13 cellular contexts compared by ENCODE assay signal in the genomic region with DNA sequence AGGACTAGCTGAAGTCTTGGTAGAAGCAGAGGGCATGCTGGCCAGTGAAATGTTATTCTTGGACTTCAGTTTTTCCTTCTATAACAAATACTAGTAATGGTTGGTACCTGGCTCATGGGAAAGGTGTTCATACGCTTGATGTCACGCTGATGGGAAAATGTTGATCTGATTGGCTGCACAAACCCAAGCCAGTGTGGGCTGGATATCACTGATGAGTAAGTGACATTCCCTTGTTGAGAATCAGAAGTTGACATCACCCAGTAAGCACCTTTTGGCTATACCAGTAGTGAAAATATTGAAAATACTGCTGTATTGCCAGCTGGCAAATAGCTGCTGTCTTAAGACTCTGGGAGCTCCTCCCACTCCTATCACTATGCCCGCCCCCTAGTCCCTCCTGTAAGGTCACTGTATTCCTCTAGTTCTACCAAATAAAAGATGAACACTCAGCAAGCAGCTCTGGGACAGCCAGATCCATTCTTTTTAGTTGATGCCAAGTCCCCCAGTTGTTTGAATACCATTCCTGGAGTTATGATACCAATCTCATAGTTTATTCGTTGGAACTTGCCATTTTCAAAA.
DNase-seq lines count a peak whose midpoint lies in the region; TF ChIP-seq lines count a peak whose summit lies in the region.
"Had no signal": no experiment of that assay in that cellular context is flagged by ENCODE, and none has a peak within 500 bp of the region (broad histone marks: within the 10 kb centered on the region; RNA-seq: fewer than 3 reads in every experiment).

No MANE protein-coding gene starts in this region.

- no peak for TF ChIP-seq CTCF in epithelial cell of esophagus (IDR thresholded peaks at IDR 0.05; ENCODE audit: insufficient read depth, low read depth, low read length, missing control alignments)
- no peak for TF ChIP-seq CTCF in right atrium auricular region (IDR thresholded peaks at IDR 0.05)

- DNase-seq in NAMALWA (ENCODE audit: low spot score), result peak; percentile 4
- peak; percentile 8 for DNase-seq in epithelial cell of esophagus (ENCODE audit: low read depth)
- DNase-seq in iPS-NIHi7 (ENCODE audit: extremely low spot score), result peak; percentile 20
- DNase-seq in activated T-cell treated with anti-CD3 and anti-CD28 coated beads, Interleukin-2, amount 50 U/mL, for 1 hour, result no peak
- no peak for DNase-seq in right atrium auricular region (ENCODE audit: low spot score)
- no peak for DNase-seq in COLO668 (lab: John Stamatoyannopoulos, UW; ENCODE audit: unreplicated experiment)
- no peak for DNase-seq in C1 segment of cervical spinal cord (lab: John Stamatoyannopoulos, UW)
- DNase-seq: Calu3; CD4-positive, CD25-positive, alpha-beta regulatory T cell; DMS 273 treated with DMSO at 0.1 percent for 48 hours had no signal

- no peak overlapping the region for H3K4me3 ChIP-seq in epithelial cell of esophagus (ENCODE audit: low read length)
- no peak overlapping the region for H3K4me3 ChIP-seq in right atrium auricular region
- H3K4me3 ChIP-seq: A549, BLaER1 had no signal

- H3K27me3 ChIP-seq in right atrium auricular region, result no peaks in the 10 kb centered on the region
- H3K27me3 ChIP-seq: BLaER1 had no signal

- no peak overlapping the region for H3K27ac ChIP-seq in right atrium auricular region
- H3K27ac ChIP-seq: A549, BLaER1, HL-60 had no signal

- no peaks in the 10 kb centered on the region for H3K9me3 ChIP-seq in right atrium auricular region
- H3K9me3 ChIP-seq: A549, BLaER1 had no signal

- no peaks in the 10 kb centered on the region for H3K36me3 ChIP-seq in right atrium auricular region
- H3K36me3 ChIP-seq: BLaER1 had no signal

- no peaks in the 10 kb centered on the region for H3K4me1 ChIP-seq in right atrium auricular region
- H3K4me1 ChIP-seq: A549, BLaER1 had no signal

Comparison
In these comparisons a context has a peak if more than half of its experiments do, and no peak if none do; other contexts are left out.
1. DNase-seq: peak in NAMALWA (single experiment), epithelial cell of esophagus (single experiment) and iPS-NIHi7 (single experiment); none in activated T-cell treated with anti-CD3 and anti-CD28 coated beads, Interleukin-2, amount 50 U/mL, for 1 hour (single experiment), right atrium auricular region (single experiment), COLO668 (single experiment) and C1 segment of cervical spinal cord (0 of 14).